In the genomic region with DNA sequence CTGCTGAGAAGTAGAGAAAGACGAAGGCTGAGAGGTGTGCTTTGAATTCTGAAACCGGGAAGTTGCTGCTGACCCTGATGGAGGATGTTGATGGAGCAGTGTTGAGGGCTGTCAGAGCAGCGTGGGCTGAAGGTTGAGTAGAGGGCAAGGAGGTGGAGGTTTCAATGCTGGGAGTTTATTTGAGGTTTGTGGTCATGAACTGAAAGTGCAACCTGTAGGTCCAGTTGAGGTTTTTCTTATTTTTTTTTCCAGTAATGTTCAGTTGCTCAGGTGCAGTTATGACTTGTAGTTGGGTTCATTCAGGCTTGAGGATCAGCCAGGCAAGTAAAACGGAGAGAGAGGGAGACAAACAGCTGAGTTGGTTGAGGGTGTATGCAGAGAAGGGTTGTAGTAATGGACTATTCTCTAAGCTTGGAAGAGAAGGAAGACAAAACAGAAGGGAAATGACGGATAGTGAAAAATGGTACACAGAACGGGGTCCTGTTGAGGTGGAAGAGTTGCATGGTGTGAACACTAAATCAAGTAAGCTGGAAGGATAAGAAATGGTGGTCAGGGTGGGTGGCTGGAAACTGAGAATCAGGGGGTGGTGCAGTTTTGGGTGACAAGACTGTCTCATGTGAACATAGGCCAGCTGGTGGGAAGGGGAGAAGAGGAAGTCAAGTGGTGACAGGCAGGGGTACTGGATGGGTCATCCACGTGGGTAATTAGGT, we compare ENCODE assay signal across 9 cellular contexts. TPM values are rescaled to one million over a fixed set of nuclear protein-coding genes. Genes with fewer than 3 reads are reported as not detected.
DNase-seq lines count a peak whose midpoint lies in the region; ATAC-seq and TF ChIP-seq lines count a peak whose summit lies in the region.
"Had no signal": no experiment of that assay in that cellular context is flagged by ENCODE, and none has a peak within 500 bp of the region (broad histone marks: within the 10 kb centered on the region; RNA-seq: fewer than 3 reads in every experiment).

No MANE protein-coding gene starts in this region.

- no peaks in the 10 kb centered on the region for H3K4me1 ChIP-seq in tibial artery
- peaks cover 6% of the 10 kb centered on the region for H3K4me1 ChIP-seq in suprapubic skin
- no peaks in the 10 kb centered on the region for H3K4me1 ChIP-seq in hepatocyte (ENCODE audit: insufficient read depth)

- DNase-seq in GM19238 (ENCODE audit: insufficient read length, low spot score), result peak; percentile 63
- peak; percentile 89 for DNase-seq in activated CD4-positive, alpha-beta memory T cell treated with anti-CD3 and anti-CD28 coated beads for 36 hours
- peak; percentile 57 to 73 for DNase-seq in stimulated activated CD4-positive, alpha-beta T cell treated with anti-CD3 and anti-CD28 coated beads, Interleukin-2, amount 100 ng/mL, for 24 hours
- no peak for DNase-seq in tibial artery
- no peak for DNase-seq in suprapubic skin (ENCODE audit: low spot score in 2 of 2)
- DNase-seq in hepatocyte (ENCODE audit: low spot score), result no peak
- no peak for DNase-seq in iPS-NIHi7 (ENCODE audit: extremely low spot score)

- no peaks in the 10 kb centered on the region for H3K9me3 Mint-ChIP-seq in activated CD4-positive, alpha-beta memory T cell treated with anti-CD3 and anti-CD28 coated beads for 36 hours

- H3K4me3 ChIP-seq in tibial artery (no peak overlapping the region), suprapubic skin (no peak overlapping the region), hepatocyte (no peak overlapping the region)

- ATAC-seq in HG03039 (IDR thresholded peaks at IDR 0.05; ENCODE audit: unreplicated experiment), result peak; percentile 65

- POLR2A ChIA-PET in activated CD4-positive, alpha-beta memory T cell treated with anti-CD3 and anti-CD28 coated beads for 36 hours (lab: Charles Lee), result interaction anchor here (0.8 to 1.3 kb wide), 6 partner anchors 9 to 352 kb away, joined by 3 to 7 read pairs (median 4); a partner anchor contains a TSS

- no peak for TF ChIP-seq POLR2A in suprapubic skin (IDR thresholded peaks at IDR 0.05)

- no peak overlapping the region for H3K4me2 ChIP-seq in hepatocyte

- H3K27me3 Mint-ChIP-seq in activated CD4-positive, alpha-beta memory T cell treated with anti-CD3 and anti-CD28 coated beads for 36 hours, result no peaks in the 10 kb centered on the region

- H3K36me3 Mint-ChIP-seq in activated CD4-positive, alpha-beta memory T cell treated with anti-CD3 and anti-CD28 coated beads for 36 hours, result no peaks in the 10 kb centered on the region

- H3K9me3 ChIP-seq in tibial artery, result no peaks in the 10 kb centered on the region
- H3K9me3 ChIP-seq in suprapubic skin, result no peaks in the 10 kb centered on the region
- no peaks in the 10 kb centered on the region for H3K9me3 ChIP-seq in hepatocyte (ENCODE audit: low read depth)

- TF ChIP-seq CTCF in tibial artery (IDR thresholded peaks at IDR 0.05), result no peak
- no peak for TF ChIP-seq CTCF in suprapubic skin (IDR thresholded peaks at IDR 0.05)
- TF ChIP-seq CTCF in hepatocyte (IDR thresholded peaks at IDR 0.05; ENCODE audit: poor library complexity), result no peak

- H3K27ac Mint-ChIP-seq in activated CD4-positive, alpha-beta memory T cell treated with anti-CD3 and anti-CD28 coated beads for 36 hours, result peak overlapping the region; percentile 93

- H2AFZ ChIP-seq in hepatocyte, result no peak overlapping the region

- H3K9me2 ChIP-seq in hepatocyte (replicated peaks; ENCODE audit: insufficient read depth), result no peaks in the 10 kb centered on the region

- H3K4me1 Mint-ChIP-seq in activated CD4-positive, alpha-beta memory T cell treated with anti-CD3 and anti-CD28 coated beads for 36 hours (ENCODE audit: low read depth), result peaks cover 24% of the 10 kb centered on the region

- H4K20me1 ChIP-seq in hepatocyte (ENCODE audit: insufficient read depth, poor library complexity, severe bottlenecking), result no peaks in the 10 kb centered on the region

- TF ChIP-seq EP300 in suprapubic skin (IDR thresholded peaks at IDR 0.05), result no peak

- CTCF ChIA-PET in activated CD4-positive, alpha-beta memory T cell treated with anti-CD3 and anti-CD28 coated beads for 36 hours (lab: Charles Lee), result interaction anchor here (0.7 to 1.3 kb wide), 2 partner anchors 9 to 160 kb away, joined by 3 read pairs; no protein-coding TSS in a partner anchor

- no peaks in the 10 kb centered on the region for H3K79me2 ChIP-seq in hepatocyte

- peak overlapping the region; percentile 25 for H3K4me3 Mint-ChIP-seq in activated CD4-positive, alpha-beta memory T cell treated with anti-CD3 and anti-CD28 coated beads for 36 hours

- H3K27me3 ChIP-seq in tibial artery (peaks cover 0 to 2% of the 10 kb centered on the region in 2 donors), suprapubic skin (no peaks in the 10 kb centered on the region), hepatocyte (no peaks in the 10 kb centered on the region)

- intact Hi-C loops in activated CD4-positive, alpha-beta memory T cell treated with anti-CD3 and anti-CD28 coated beads for 36 hours (cut with micrococcal nuclease), result loop anchor here (1.0 to 2.0 kb wide), 5 partner anchors 9 to 322 kb away; a partner anchor contains a TSS
- intact Hi-C loops in tibial artery (cut with DNase I; ENCODE audit: low total_unique reads), result no loop called here

- H3K36me3 ChIP-seq in tibial artery (no peaks in the 10 kb centered on the region), suprapubic skin (no peaks in the 10 kb centered on the region), hepatocyte (replicated peaks; ENCODE audit: insufficient read depth, low read depth) (no peaks in the 10 kb centered on the region)

- no peak overlapping the region for H3K27ac ChIP-seq in tibial artery
- no peak overlapping the region for H3K27ac ChIP-seq in suprapubic skin
- H3K27ac ChIP-seq in hepatocyte, result no peak overlapping the region

- 69% methylated on average over 7 of the region's 7 CpGs for WGBS in suprapubic skin
- 83% methylated on average over 7 of the region's 7 CpGs for WGBS in hepatocyte (ENCODE audit: low lambda C conversion rate, missing lambda C conversion rate)

RNA-seq across cellular contexts. Expression of a gene that starts 8.7 kb away (rescaled TPM):
- total RNA-seq in activated CD4-positive, alpha-beta memory T cell treated with anti-CD3 and anti-CD28 coated beads for 36 hours, result 10 to 100 TPM; 54.4 to 57.6 TPM
- total RNA-seq in suprapubic skin, result 10 to 100 TPM; 53.4 to 75.4 (median 67.4) TPM
- 52.6 and 78.8 TPM in 2 replicates for total RNA-seq in hepatocyte
- 51.3 and 65.1 TPM in 2 replicates for polyA plus RNA-seq in hepatocyte

RNA-seq across cellular contexts. Expression of a gene that starts 58.5 kb away (rescaled TPM):
- total RNA-seq in activated CD4-positive, alpha-beta memory T cell treated with anti-CD3 and anti-CD28 coated beads for 36 hours, result 1 to 10 TPM; 6.6 to 6.7 TPM
- total RNA-seq in suprapubic skin, result under 1 TPM in 1 of 4 donors, not detected in 3; 0.72 TPM
- total RNA-seq in hepatocyte, result 0.17 and 0.20 TPM in 2 replicates
- 0.12 and 0.60 TPM in 2 replicates for polyA plus RNA-seq in hepatocyte
- total RNA-seq: SK-MEL-5 had no signal

Comparison
In these comparisons a context has a peak if more than half of its experiments do, and no peak if none do; other contexts are left out.
1. DNase-seq: peak in GM19238 (single experiment), activated CD4-positive, alpha-beta memory T cell treated with anti-CD3 and anti-CD28 coated beads for 36 hours (single experiment) and stimulated activated CD4-positive, alpha-beta T cell treated with anti-CD3 and anti-CD28 coated beads, Interleukin-2, amount 100 ng/mL, for 24 hours (2 of 2); none in tibial artery (0 of 2), suprapubic skin (0 of 2), hepatocyte (single experiment) and iPS-NIHi7 (single experiment).